Comparison of ENCODE assay signal across 22 cellular contexts in the genomic region with DNA sequence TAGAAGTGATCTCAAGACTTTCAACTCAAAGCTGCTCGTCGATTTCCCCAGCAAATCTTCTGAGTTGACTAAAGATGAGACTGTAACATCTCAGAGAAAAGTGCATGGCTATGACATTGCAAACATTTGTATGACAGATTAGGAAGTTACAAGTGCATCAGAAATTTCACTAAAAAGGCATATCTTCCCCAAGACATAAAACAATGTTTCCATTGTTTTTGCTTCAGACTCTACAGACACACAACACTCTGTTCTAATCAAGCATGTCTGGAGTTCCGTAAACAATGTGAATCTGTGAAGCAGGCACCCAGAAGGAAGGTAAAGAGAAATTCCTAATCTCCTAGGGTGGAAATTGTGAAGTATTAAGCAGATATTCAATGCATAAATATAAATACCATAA.
"Had no signal": no experiment of that assay in that cellular context is flagged by ENCODE, and none has a peak within 500 bp of the region (broad histone marks: within the 10 kb centered on the region; RNA-seq: fewer than 3 reads in every experiment).

No MANE protein-coding gene starts in this region.

- H3K36me3 ChIP-seq: colonic mucosa, heart right ventricle, neural progenitor cell, ovary, right lobe of liver, tibial artery, upper lobe of left lung, vagina had no signal

- H3K4me2 ChIP-seq: neural progenitor cell had no signal

- ATAC-seq: foreskin keratinocyte; heart right ventricle; left lobe of liver; natural killer cell treated with Interleukin-12 subunit alpha and Interleukin-12 subunit beta and Interleukin-15 and Interleukin-18, amount 100 ng/mL, for 72 hours; right lobe of liver; stimulated activated effector memory CD8-positive, alpha-beta T cell treated with anti-CD3 and anti-CD28 coated beads, Interleukin-12 subunit alpha, Interleukin-12 subunit beta, amount 100 ng/mL, for 72 hours; stimulated activated naive CD8-positive, alpha-beta T cell treated with anti-CD3 and anti-CD28 coated beads, Interleukin-15, Interleukin-2, amounts not matched to agents 100 U/mL and 50 U/mL, for 24 hours had no signal

- H2AFZ ChIP-seq: neural progenitor cell had no signal

- H3K27ac ChIP-seq: colonic mucosa, foreskin keratinocyte, heart right ventricle, neural progenitor cell, ovary, right lobe of liver, tibial artery, upper lobe of left lung, vagina had no signal

- H3K9ac ChIP-seq: neural progenitor cell had no signal

- DNase-seq: colonic mucosa; dermis blood vessel endothelial cell; erythroblast; foreskin keratinocyte; heart right ventricle; hypothalamus; islet precursor cell; mammary epithelial cell; nucleus accumbens; ovary; retina; right lobe of liver; stimulated activated CD4-positive, alpha-beta T cell treated with anti-CD3 and anti-CD28 coated beads, Interleukin-4, amount 100 ng/mL, for 1 hour; stimulated activated CD8-positive, alpha-beta memory T cell treated with anti-CD3 and anti-CD28 coated beads, Interleukin-4, amount 100 ng/mL, for 48 hours; stimulated activated naive CD8-positive, alpha-beta T cell treated with anti-CD3 and anti-CD28 coated beads, Interleukin-15, Interleukin-2, amounts not matched to agents 100 U/mL and 50 U/mL, for 24 hours; tibial artery; upper lobe of left lung had no signal

- H3K4me3 ChIP-seq: colonic mucosa, heart right ventricle, neural progenitor cell, ovary, right lobe of liver, tibial artery, upper lobe of left lung, vagina had no signal

- H3K9me3 ChIP-seq: colonic mucosa, heart right ventricle, ovary, right lobe of liver, tibial artery, upper lobe of left lung, vagina had no signal

- H3K27me3 ChIP-seq: colonic mucosa, foreskin keratinocyte, heart right ventricle, neural progenitor cell, ovary, right lobe of liver, tibial artery, upper lobe of left lung, vagina had no signal

- H3K4me1 ChIP-seq: colonic mucosa, foreskin keratinocyte, heart right ventricle, neural progenitor cell, right lobe of liver, tibial artery, upper lobe of left lung, vagina had no signal
